Comparison of ENCODE assay signal across 6 cellular contexts in genomic region chr11:108629274-108629673, GRCh38.
"Had no signal": no experiment of that assay in that cellular context is flagged by ENCODE, and none has a peak within 500 bp of the region (broad histone marks: within the 10 kb centered on the region; RNA-seq: fewer than 3 reads in every experiment).

No MANE protein-coding gene starts in this region.

- H3K27ac Mint-ChIP-seq: GM23338, H9 had no signal

- H3K4me3 ChIP-seq: GM23338, K562 had no signal

- H3K27ac ChIP-seq: HL-60 had no signal

- H2AFZ ChIP-seq: GM23338 had no signal

- H3K4me2 ChIP-seq: GM23338 had no signal

- DNase-seq: H9, HCEC 1CT, IMR-90 had no signal

- ATAC-seq: GM23338, K562 had no signal

- H3K4me3 Mint-ChIP-seq: GM23338, H9 had no signal
